Comparison of ENCODE assay signal across 8 cellular contexts in genomic region chr19:47158367-47158791, GRCh38. TPM values are rescaled to one million over a fixed set of nuclear protein-coding genes. Genes with fewer than 3 reads are reported as not detected.
DNase-seq lines count a peak whose midpoint lies in the region; ATAC-seq and TF ChIP-seq lines count a peak whose summit lies in the region.

No MANE protein-coding gene starts in this region.

- no peak for ATAC-seq in GM18511 (IDR thresholded peaks at IDR 0.05; ENCODE audit: unreplicated experiment)

- H3K27me3 ChIP-seq in esophagus (ENCODE audit: control insufficient read depth in 1 of 2, insufficient read depth in 2 of 2, low read length in 2 of 2): no peaks in the 10 kb centered on the region
- H3K27me3 ChIP-seq in osteoblast (ENCODE audit: insufficient read depth, low read length): no peaks in the 10 kb centered on the region

- peaks cover 9 to 15% of the 10 kb centered on the region in 2 donors for H3K4me1 ChIP-seq in esophagus (ENCODE audit: control insufficient read depth in 2 of 2, insufficient read depth in 2 of 2, low read length in 1 of 2)
- peaks cover 40% of the 10 kb centered on the region for H3K4me1 ChIP-seq in osteoblast (ENCODE audit: insufficient read depth, low read length)

- intact Hi-C loops in CD14-positive monocyte (cut with micrococcal nuclease): loop anchor here in 1 of 2 donors (10.0 kb wide), 1 partner anchor 266 kb away; no protein-coding TSS in a partner anchor

- H3K79me2 ChIP-seq in osteoblast (ENCODE audit: insufficient read depth, low read length): peaks cover 34% of the 10 kb centered on the region

- H3K4me3 ChIP-seq in SK-N-MC: no peak overlapping the region
- no peak overlapping the region for H3K4me3 ChIP-seq in esophagus (ENCODE audit: low read depth in 1 of 2, low read length in 2 of 2)
- H3K4me3 ChIP-seq in osteoblast (ENCODE audit: insufficient read depth, low read length): no peak overlapping the region

- DNase-seq in CD14-positive monocyte (ENCODE audit: low spot score): no peak
- no peak for DNase-seq in SK-N-MC (ENCODE audit: low read depth, low spot score)
- DNase-seq in osteoblast (ENCODE audit: insufficient read length, low spot score, missing footprints): no peak
- no peak for DNase-seq in GDM1 (lab: John Stamatoyannopoulos, UW)
- DNase-seq in NCI-H2227 treated with DMSO at 0.1 percent for 48 hours (lab: John Stamatoyannopoulos, UW): no peak
- no peak for DNase-seq in activated CD4-positive, alpha-beta T cell treated with anti-CD3 and anti-CD28 coated beads, Interleukin-2, amount 50 U/mL, for 4 hours

- peak overlapping the region in 1 of 2 donors; percentile 64 for H3K4me3 Mint-ChIP-seq in CD14-positive monocyte

- H3K36me3 Mint-ChIP-seq in CD14-positive monocyte: peaks cover 30 to 62% of the 10 kb centered on the region in 2 donors

- no peak overlapping the region for H2AFZ ChIP-seq in osteoblast (ENCODE audit: low read length)

- 55 to 62% methylated on average over 8 of the region's 8 CpGs for WGBS in esophagus, 2 donors

- TF ChIP-seq CTCF in CD14-positive monocyte (IDR thresholded peaks at IDR 0.05) (no peak), osteoblast (IDR thresholded peaks at IDR 0.05; ENCODE audit: extremely low read depth, low read depth, low read length) (no peak)

- peak overlapping the region; percentile 72 for H3K27ac ChIP-seq in SK-N-MC
- peak overlapping the region; percentile 71 to 93 for H3K27ac ChIP-seq in esophagus (ENCODE audit: low read depth in 2 of 2, low read length in 1 of 2)
- H3K27ac ChIP-seq in osteoblast (ENCODE audit: low read depth, low read length): peak overlapping the region; percentile 88

- H3K27me3 Mint-ChIP-seq in CD14-positive monocyte (ENCODE audit: low read depth in 3 of 3): peaks cover 0 to 3% (median 0%) of the 10 kb centered on the region in 3 donors

- H3K27ac Mint-ChIP-seq in CD14-positive monocyte: peak overlapping the region in 6 of 7 donors; percentile 25 to 77 (median 66)

- no peaks in the 10 kb centered on the region for H4K20me1 ChIP-seq in osteoblast (ENCODE audit: insufficient read depth, low read length)

- H3K9ac ChIP-seq in SK-N-MC (ENCODE audit: insufficient read length): no peak overlapping the region

- peaks cover 0 to 2% (median 0%) of the 10 kb centered on the region in 7 donors for H3K9me3 Mint-ChIP-seq in CD14-positive monocyte

- peaks cover 35% of the 10 kb centered on the region for H3K4me1 Mint-ChIP-seq in CD14-positive monocyte

- peak overlapping the region; percentile 47 for H3K4me2 ChIP-seq in osteoblast (ENCODE audit: insufficient read depth, low read length)

- peaks cover 81% of the 10 kb centered on the region for H3K36me3 ChIP-seq in SK-N-MC (ENCODE audit: insufficient read depth, low read length)
- peaks cover 0 to 4% of the 10 kb centered on the region in 2 donors for H3K36me3 ChIP-seq in esophagus (ENCODE audit: control insufficient read depth in 2 of 2, insufficient read depth in 2 of 2, low read length in 1 of 2)
- peaks cover 39% of the 10 kb centered on the region for H3K36me3 ChIP-seq in osteoblast (ENCODE audit: insufficient read depth, low read length)

- H3K9me3 ChIP-seq in SK-N-MC (ENCODE audit: low read depth, low read length) (no peaks in the 10 kb centered on the region), esophagus (ENCODE audit: control insufficient read depth in 2 of 2, insufficient read depth in 1 of 2, low read depth in 1 of 2, low read length in 1 of 2) (no peaks in the 10 kb centered on the region), osteoblast (ENCODE audit: low read depth, low read length) (no peaks in the 10 kb centered on the region)

RNA-seq across cellular contexts. Expression of gene SAE1, which starts 27.7 kb away (rescaled TPM):
- 10 to 100 TPM; 46.5 to 54.2 TPM for polyA plus RNA-seq in CD14-positive monocyte
- polyA plus RNA-seq in esophagus: 10 to 100 TPM; 17.1 to 53.4 TPM
- 99.9 and 105 TPM in 2 replicates for total RNA-seq in osteoblast

RNA-seq across cellular contexts. Expression of gene ZC3H4, which starts 44.8 kb away (rescaled TPM):
- under 1 TPM; 0.24 to 0.60 TPM for polyA plus RNA-seq in CD14-positive monocyte
- 10 to 100 TPM in 1 of 2 donors, 1 to 10 TPM in 1; 8.4 to 13.5 TPM for polyA plus RNA-seq in esophagus
- 10.9 and 14.1 TPM in 2 replicates for total RNA-seq in osteoblast

Comparison
In these comparisons a context has a peak if more than half of its experiments do, and no peak if none do; other contexts are left out.
1. RNA of gene ZC3H4, which starts 44.8 kb away (polyA plus RNA-seq): 8.4 to 13.5 TPM in esophagus; 0.24 to 0.60 TPM in CD14-positive monocyte; every median in the first group is over 4 times any median in the second.
2. Peak in every context shown above with its lines, with median percentiles within 50 percentile points of each other: H3K27ac ChIP-seq.